8 cellular contexts compared by ENCODE assay signal in genomic region chr3:44648564-44649229, GRCh38. TPM values are rescaled to one million over a fixed set of nuclear protein-coding genes. Genes with fewer than 3 reads are reported as not detected.
DNase-seq lines count a peak whose midpoint lies in the region; ATAC-seq and TF ChIP-seq lines count a peak whose summit lies in the region.

Gene ZNF35, plus strand, starts transcription at chr3:44648732. Its CDS starts 2,336 bp downstream, at chr3:44651068.

- no peaks in the 10 kb centered on the region for H3K27me3 Mint-ChIP-seq in nephron (ENCODE audit: low read depth)

- peaks cover 15% of the 10 kb centered on the region for H3K4me1 Mint-ChIP-seq in nephron

- peak within 1 kb of the TSS; percentile 95 to 99 (median 99) for H3K4me3 Mint-ChIP-seq in nephron

- H3K27ac ChIP-seq in testis: peak within 1 kb of the TSS; percentile 43

- ATAC-seq in GM19395 (IDR thresholded peaks at IDR 0.05; ENCODE audit: unreplicated experiment) (peak; percentile 98), HG03469 (IDR thresholded peaks at IDR 0.05; ENCODE audit: unreplicated experiment) (peak; percentile 67)

- peak; percentile 31 for DNase-seq in DMS 273 treated with DMSO at 0.1 percent for 48 hours (lab: John Stamatoyannopoulos, UW)
- DNase-seq in NCI-H774 (lab: John Stamatoyannopoulos, UW): peak; percentile 71
- peak; percentile 4 for DNase-seq in activated T-helper 1 cell treated with Interleukin-2 at 50 U/mL for 16 hours (ENCODE audit: low read depth)
- DNase-seq in foreskin melanocyte: peak; percentile 79
- DNase-seq in testis: peak; percentile 89

- 0 to 1% methylated on average over 9 to 37 of the region's 37 CpGs for WGBS in testis, 2 donors

- no peaks in the 10 kb centered on the region for H3K36me3 ChIP-seq in testis (ENCODE audit: low read depth, missing control alignments)

- no peaks in the 10 kb centered on the region for H3K9me3 ChIP-seq in testis

- peak within 1 kb of the TSS; percentile 87 to 96 (median 89) for H3K27ac Mint-ChIP-seq in nephron

- peaks cover 70% of the 10 kb centered on the region for H3K36me3 Mint-ChIP-seq in nephron (ENCODE audit: low read depth)

- peaks cover 9% of the 10 kb centered on the region for H3K4me1 ChIP-seq in testis

- no peaks in the 10 kb centered on the region for H3K27me3 ChIP-seq in testis

- no peak for TF ChIP-seq CTCF in nephron (IDR thresholded peaks at IDR 0.05; ENCODE audit: unreplicated experiment in 3 of 3)
- no peak for TF ChIP-seq CTCF in testis (IDR thresholded peaks at IDR 0.05)

- H3K4me3 ChIP-seq in testis: peak within 1 kb of the TSS; percentile 88 to 92

- H3K9me3 Mint-ChIP-seq in nephron: no peaks in the 10 kb centered on the region

- intact Hi-C loops in testis (cut with DNase I; ENCODE audit: low total_unique reads): no loop called here

- TF ChIP-seq POLR2A in testis (IDR thresholded peaks at IDR 0.05): no peak

RNA-seq across cellular contexts. Expression of gene ZNF35, which starts in this region (rescaled TPM):
- total RNA-seq in testis: 10 to 100 TPM; 19.8 to 26.6 TPM
- polyA plus RNA-seq in testis (ENCODE audit: insufficient read depth, low read depth, low replicate concordance): 20.3 TPM

Comparison
In these comparisons a context has a peak if more than half of its experiments do, and no peak if none do; other contexts are left out.
1. Peak in every context shown above with its lines: DNase-seq, ATAC-seq, H3K4me3 ChIP-seq and H3K27ac ChIP-seq.
2. DNase-seq: peak in every context shown above with its lines; median percentile 89 in testis; 79 in foreskin melanocyte; 71 in NCI-H774; 31 in DMS 273 treated with DMSO at 0.1 percent for 48 hours; 4 in activated T-helper 1 cell treated with Interleukin-2 at 50 U/mL for 16 hours.